Comparison of ENCODE assay signal across 9 cellular contexts in genomic region chr20:62063601-62063980, GRCh38. TPM values are rescaled to one million over a fixed set of nuclear protein-coding genes. Genes with fewer than 3 reads are reported as not detected.
DNase-seq lines count a peak whose midpoint lies in the region; ATAC-seq, FAIRE-seq and TF ChIP-seq lines count a peak whose summit lies in the region.
"Had no signal": no experiment of that assay in that cellular context is flagged by ENCODE, and none has a peak within 500 bp of the region (broad histone marks: within the 10 kb centered on the region; RNA-seq: fewer than 3 reads in every experiment).

No MANE protein-coding gene starts in this region.

- peak overlapping the region; percentile 75 for H3K4me3 Mint-ChIP-seq in WTC11

- intact Hi-C loops in left ventricle myocardium superior (cut with micrococcal nuclease), result loop anchor here (10.0 kb wide), 1 partner anchor 61 kb away; the partner anchor contains the start of gene LSM14B

- peak overlapping the region; percentile 59 to 70 (median 62) for H3K4me3 ChIP-seq in skeletal muscle tissue (ENCODE audit: low read length in 3 of 3)

- POLR2A ChIA-PET in WTC11 (lab: Charles Lee), result interaction anchor here (1.9 kb wide), 1 partner anchor 58 kb away, joined by 6 read pairs; no protein-coding TSS in a partner anchor

- DNase-seq in NCI-H1417 (lab: John Stamatoyannopoulos, UW), result peak in 2 of 3 experiments; percentile 23 to 57
- DNase-seq in NCI-H1417 treated with DMSO at 0.1 percent for 48 hours (lab: John Stamatoyannopoulos, UW), result no peak
- DNase-seq in WTC11 (ENCODE audit: low spot score), result no peak
- DNase-seq in left ventricle myocardium superior, result no peak
- DNase-seq in GM12891 (ENCODE audit: insufficient read length, low spot score), result no peak

- no peak for TF ChIP-seq CTCF in WTC11 (IDR thresholded peaks at IDR 0.05)

- H3K4me1 Mint-ChIP-seq in WTC11, result peaks cover 54% of the 10 kb centered on the region

- peak overlapping the region; percentile 40 for H3K27ac ChIP-seq in skeletal muscle tissue (ENCODE audit: low read depth, low read length)

- H3K9me3 Mint-ChIP-seq in WTC11, result no peaks in the 10 kb centered on the region

- H3K9ac ChIP-seq in skeletal muscle tissue (ENCODE audit: low read depth in 1 of 3, low read length in 3 of 3), result peak overlapping the region; percentile 55 to 75 (median 65)

- no peak overlapping the region; the same call in none of the 2 replicates for H3K27ac Mint-ChIP-seq in WTC11

- no peak for FAIRE-seq in GM12891 (lab: Jason Lieb, UNC)
- FAIRE-seq: A204.1 had no signal

- peaks cover 14% of the 10 kb centered on the region for H3K36me3 Mint-ChIP-seq in WTC11

- peaks cover 0 to 7% (median 0%) of the 10 kb centered on the region in 3 donors for H3K36me3 ChIP-seq in skeletal muscle tissue (ENCODE audit: control insufficient read depth in 3 of 3, insufficient read depth in 3 of 3, low read length in 3 of 3)

- TF ChIP-seq POLR2A in GM12891 (IDR thresholded peaks at IDR 0.05; ENCODE audit: low read depth, low read length), result no peak

- no peaks in the 10 kb centered on the region for H3K27me3 ChIP-seq in skeletal muscle tissue (ENCODE audit: control insufficient read depth in 3 of 3, insufficient read depth in 3 of 3, low read length in 3 of 3)

- 0 out of 2 replicates have a peak, but pooled peaks have one; percentile 1 for ATAC-seq in WTC11
- peak; percentile 11 for ATAC-seq in left ventricle myocardium superior
- no peak for ATAC-seq in GM18909 (IDR thresholded peaks at IDR 0.05; ENCODE audit: poor library complexity, unreplicated experiment)
- no peak for ATAC-seq in HG02763 (IDR thresholded peaks at IDR 0.05; ENCODE audit: unreplicated experiment)

- CTCF ChIA-PET in WTC11 (lab: Charles Lee), result interaction anchor here (0.9 to 1.0 kb wide), 2 partner anchors 52 to 93 kb away, joined by 3 read pairs; no protein-coding TSS in a partner anchor

- no peaks in the 10 kb centered on the region for H3K27me3 Mint-ChIP-seq in WTC11 (ENCODE audit: low read depth)

- peaks cover 29 to 53% (median 34%) of the 10 kb centered on the region in 3 donors for H3K4me1 ChIP-seq in skeletal muscle tissue (ENCODE audit: control insufficient read depth in 3 of 3, insufficient read depth in 3 of 3, low read length in 3 of 3)

- no peaks in the 10 kb centered on the region for H3K9me3 ChIP-seq in skeletal muscle tissue (ENCODE audit: control insufficient read depth in 3 of 3, low read length in 3 of 3)

TF ChIP-seq in WTC11, 78 proteins besides CTCF, POLR2A, EP300 and RAD21:
- peak; percentile 14; the same call in 1 of the 2 replicates for TF ChIP-seq PRDM15 (CRISPR knock-in tag; IDR thresholded peaks at IDR 0.05)
- TF ChIP-seq HMGA2 (CRISPR knock-in tag; IDR thresholded peaks at IDR 0.05), result no peak

TF ChIP-seq in GM12891, 5 proteins besides CTCF, POLR2A, EP300 and RAD21:
- TF ChIP-seq TAF1 (IDR thresholded peaks at IDR 0.05; ENCODE audit: low read depth, low read length) (no peak), SPI1 (IDR thresholded peaks at IDR 0.05; ENCODE audit: low read depth, low read length) (no peak), PAX5 (IDR thresholded peaks at IDR 0.05; ENCODE audit: insufficient read depth, low read length, severe bottlenecking) (no peak), POU2F2 (IDR thresholded peaks at IDR 0.05; ENCODE audit: low read depth, low read length) (no peak), POLR2AphosphoS5 (IDR thresholded peaks at IDR 0.05; ENCODE audit: low read depth, low read length) (no peak)

RNA-seq across cellular contexts. Expression of gene TAF4, which starts 2.1 kb away (rescaled TPM):
- total RNA-seq in WTC11 (2021), result 31.0 to 34.4 TPM (median 33.7 TPM) in 3 replicates
- total RNA-seq in left ventricle myocardium superior, result 11.2 TPM
- 4.2 TPM for total RNA-seq in skeletal muscle tissue
- polyA plus RNA-seq in GM12891 (2012; ENCODE audit: low read depth, missing spikeins), result 8.1 TPM

RNA-seq across cellular contexts. Expression of gene LSM14B, which starts 58.7 kb away (rescaled TPM):
- 67.4 to 73.5 TPM (median 69.7 TPM) in 3 replicates for total RNA-seq in WTC11 (2021)
- total RNA-seq in left ventricle myocardium superior, result 58.4 TPM
- 53.8 TPM for total RNA-seq in skeletal muscle tissue
- 23.3 TPM for polyA plus RNA-seq in GM12891 (2012; ENCODE audit: low read depth, missing spikeins)

Comparison
In these comparisons a context has a peak if more than half of its experiments do, and no peak if none do; other contexts are left out.
1. DNase-seq: peak in NCI-H1417 (2 of 3); none in NCI-H1417 treated with DMSO at 0.1 percent for 48 hours (single experiment), WTC11 (single experiment), left ventricle myocardium superior (single experiment) and GM12891 (single experiment).
2. ATAC-seq: peak in WTC11 (single experiment) and left ventricle myocardium superior (single experiment); none in GM18909 (single experiment) and HG02763 (single experiment).